Comparison of ENCODE assay signal across 23 cellular contexts in genomic region chr9:99340281-99340680, GRCh38.
"Had no signal": no experiment of that assay in that cellular context is flagged by ENCODE, and none has a peak within 500 bp of the region (broad histone marks: within the 10 kb centered on the region; RNA-seq: fewer than 3 reads in every experiment).

No MANE protein-coding gene starts in this region.

- H3K9ac ChIP-seq: parathyroid adenoma had no signal

- H3K9me3 ChIP-seq: lower lobe of right lung, neutrophil, sigmoid colon, testis, upper lobe of left lung had no signal

- H3K4me1 Mint-ChIP-seq: activated naive CD8-positive, alpha-beta T cell treated with anti-CD3 and anti-CD28 coated beads for 36 hours; activated T-helper 17 cell treated with anti-CD3 and anti-CD28 coated beads, Interleukin-2, amount 50 U/mL, for 72 hours had no signal

- H3K27ac ChIP-seq: lower lobe of right lung, neutrophil, parathyroid adenoma, sigmoid colon, testis, upper lobe of left lung, WERI-Rb-1 had no signal

- H3K9me3 Mint-ChIP-seq: activated CD4-positive, alpha-beta memory T cell treated with anti-CD3 and anti-CD28 coated beads for 36 hours; activated naive CD8-positive, alpha-beta T cell treated with anti-CD3 and anti-CD28 coated beads for 36 hours; activated T-helper 17 cell treated with anti-CD3 and anti-CD28 coated beads, Interleukin-2, amount 50 U/mL, for 72 hours; brain; mesothelial cell of epicardium; natural killer cell treated with Interleukin-12 subunit alpha and Interleukin-12 subunit beta and Interleukin-15 and Interleukin-18, amount 100 ng/mL, for 72 hours had no signal

- H3K4me3 Mint-ChIP-seq: activated CD4-positive, alpha-beta memory T cell treated with anti-CD3 and anti-CD28 coated beads for 36 hours; activated naive CD8-positive, alpha-beta T cell treated with anti-CD3 and anti-CD28 coated beads for 36 hours; activated T-helper 17 cell treated with anti-CD3 and anti-CD28 coated beads, Interleukin-2, amount 50 U/mL, for 72 hours; brain; mesothelial cell of epicardium; natural killer cell treated with Interleukin-12 subunit alpha and Interleukin-12 subunit beta and Interleukin-15 and Interleukin-18, amount 100 ng/mL, for 72 hours; stimulated activated memory B cell treated with anti-CD40 and anti-IgM and Interleukin-4, amounts not matched to agents 10 μg/mL and 1 μg/mL and 100 μg/mL, for 72 hours had no signal

- H3K27me3 Mint-ChIP-seq: activated CD4-positive, alpha-beta memory T cell treated with anti-CD3 and anti-CD28 coated beads for 36 hours; stimulated activated memory B cell treated with anti-CD40 and anti-IgM and Interleukin-4, amounts not matched to agents 10 μg/mL and 1 μg/mL and 100 μg/mL, for 72 hours had no signal

- H3K36me3 ChIP-seq: lower lobe of right lung, neutrophil, sigmoid colon, upper lobe of left lung, WERI-Rb-1 had no signal

- H3K4me1 ChIP-seq: lower lobe of right lung, parathyroid adenoma, testis, upper lobe of left lung had no signal

- H3K79me2 ChIP-seq: parathyroid adenoma had no signal

- H3K27me3 ChIP-seq: sigmoid colon, testis, upper lobe of left lung had no signal

- H3K36me3 Mint-ChIP-seq: activated CD4-positive, alpha-beta memory T cell treated with anti-CD3 and anti-CD28 coated beads for 36 hours; activated naive CD8-positive, alpha-beta T cell treated with anti-CD3 and anti-CD28 coated beads for 36 hours; brain; mesothelial cell of epicardium; natural killer cell treated with Interleukin-12 subunit alpha and Interleukin-12 subunit beta and Interleukin-15 and Interleukin-18, amount 100 ng/mL, for 72 hours; stimulated activated memory B cell treated with anti-CD40 and anti-IgM and Interleukin-4, amounts not matched to agents 10 μg/mL and 1 μg/mL and 100 μg/mL, for 72 hours had no signal

- H3K27ac Mint-ChIP-seq: activated CD4-positive, alpha-beta memory T cell treated with anti-CD3 and anti-CD28 coated beads for 36 hours; activated naive CD8-positive, alpha-beta T cell treated with anti-CD3 and anti-CD28 coated beads for 36 hours; activated T-helper 17 cell treated with anti-CD3 and anti-CD28 coated beads, Interleukin-2, amount 50 U/mL, for 72 hours; brain; mesothelial cell of epicardium; natural killer cell treated with Interleukin-12 subunit alpha and Interleukin-12 subunit beta and Interleukin-15 and Interleukin-18, amount 100 ng/mL, for 72 hours; stimulated activated memory B cell treated with anti-CD40 and anti-IgM and Interleukin-4, amounts not matched to agents 10 μg/mL and 1 μg/mL and 100 μg/mL, for 72 hours had no signal

- H3K4me3 ChIP-seq: lower lobe of right lung, sigmoid colon, testis, upper lobe of left lung had no signal

- DNase-seq: activated CD4-positive, alpha-beta memory T cell treated with anti-CD3 and anti-CD28 coated beads for 36 hours; activated naive CD4-positive, alpha-beta T cell; activated naive CD8-positive, alpha-beta T cell treated with anti-CD3 and anti-CD28 coated beads for 36 hours; amniotic stem cell; caudate nucleus; foreskin fibroblast; glutamatergic neuron; hypothalamus; islet precursor cell; lower lobe of right lung; sigmoid colon; stimulated activated CD4-positive, alpha-beta T cell treated with anti-CD3 and anti-CD28 coated beads, Interleukin-4, amount 100 ng/mL, for 4 hours; T-helper 2 cell; testis; WERI-Rb-1 had no signal

- H2AFZ ChIP-seq: parathyroid adenoma had no signal
